In genomic region chr7:45025473-45025872, GRCh38 we compare ENCODE assay signal across 8 cellular contexts. TPM values are rescaled to one million over a fixed set of nuclear protein-coding genes. Genes with fewer than 3 reads are reported as not detected.
DNase-seq lines count a peak whose midpoint lies in the region; ATAC-seq and TF ChIP-seq lines count a peak whose summit lies in the region.
"Not testable (repeated sequence)": the region's sequence is repeated elsewhere in the genome, so short reads cannot be mapped to it uniquely, and the experiment has no call there.

No MANE protein-coding gene starts in this region.

- not testable (repeated sequence) for ATAC-seq in CD8-positive, alpha-beta T cell; activated CD8-positive, alpha-beta memory T cell treated with anti-CD3 and anti-CD28 coated beads, Interleukin-2, amount 10 ng/mL, durations not matched to agents 7 days and 5 days; activated naive CD4-positive, alpha-beta T cell treated with anti-CD3 and anti-CD28 coated beads, Interleukin-2, amount 50 U/mL, for 72 hours; effector memory CD8-positive, alpha-beta T cell (replicated peaks); naive thymus-derived CD4-positive, alpha-beta T cell; stimulated activated naive B cell treated with anti-CD40 and anti-IgM and Interleukin-4, amounts not matched to agents 10 μg/mL and 1 μg/mL and 100 μg/mL, for 72 hours (replicated peaks)

- H3K4me3 Mint-ChIP-seq in CD8-positive, alpha-beta T cell = not testable (repeated sequence)
- peak overlapping the region; percentile 70 for H3K4me3 Mint-ChIP-seq in T-helper 1 cell treated with Interleukin-12 subunit alpha and Interleukin-12 subunit beta and Interleukin-4 antibody, amounts not matched to agents 30 μg/mL and 1 μg/mL, for 36 hours
- H3K4me3 Mint-ChIP-seq in activated CD8-positive, alpha-beta memory T cell treated with anti-CD3 and anti-CD28 coated beads, Interleukin-2, amount 10 ng/mL, durations not matched to agents 7 days and 5 days = peak overlapping the region; percentile 10
- peak overlapping the region; percentile 63 to 65 for H3K4me3 Mint-ChIP-seq in effector memory CD8-positive, alpha-beta T cell
- peak overlapping the region in 9 of 10 donors; percentile 20 to 79 (median 63) for H3K4me3 Mint-ChIP-seq in naive thymus-derived CD4-positive, alpha-beta T cell
- H3K4me3 Mint-ChIP-seq in stimulated activated naive B cell treated with anti-CD40 and anti-IgM and Interleukin-4, amounts not matched to agents 10 μg/mL and 1 μg/mL and 100 μg/mL, for 72 hours = peak overlapping the region; percentile 66 to 70

- peaks cover 41% of the 10 kb centered on the region for H3K4me1 ChIP-seq in CD8-positive, alpha-beta T cell (ENCODE audit: insufficient read depth, low read length)
- peaks cover 47% of the 10 kb centered on the region for H3K4me1 ChIP-seq in Karpas-422 (ENCODE audit: low read length)
- H3K4me1 ChIP-seq in naive thymus-derived CD4-positive, alpha-beta T cell (ENCODE audit: control insufficient read depth in 2 of 2, insufficient read depth in 2 of 2, low read length in 2 of 2) = peaks cover 27 to 51% of the 10 kb centered on the region in 2 donors

- H3K27ac Mint-ChIP-seq in CD8-positive, alpha-beta T cell = peak overlapping the region; percentile 85
- H3K27ac Mint-ChIP-seq in T-helper 1 cell treated with Interleukin-12 subunit alpha and Interleukin-12 subunit beta and Interleukin-4 antibody, amounts not matched to agents 30 μg/mL and 1 μg/mL, for 36 hours = peak overlapping the region; percentile 77
- peak overlapping the region; percentile 76 for H3K27ac Mint-ChIP-seq in activated CD8-positive, alpha-beta memory T cell treated with anti-CD3 and anti-CD28 coated beads, Interleukin-2, amount 10 ng/mL, durations not matched to agents 7 days and 5 days
- H3K27ac Mint-ChIP-seq in activated naive CD4-positive, alpha-beta T cell treated with anti-CD3 and anti-CD28 coated beads, Interleukin-2, amount 50 U/mL, for 72 hours = peak overlapping the region; percentile 12 to 68
- peak overlapping the region; percentile 81 for H3K27ac Mint-ChIP-seq in effector memory CD8-positive, alpha-beta T cell
- peak overlapping the region; percentile 78 to 96 (median 91) for H3K27ac Mint-ChIP-seq in naive thymus-derived CD4-positive, alpha-beta T cell
- peak overlapping the region; percentile 93 for H3K27ac Mint-ChIP-seq in stimulated activated naive B cell treated with anti-CD40 and anti-IgM and Interleukin-4, amounts not matched to agents 10 μg/mL and 1 μg/mL and 100 μg/mL, for 72 hours

- not testable (repeated sequence) for H3K9ac ChIP-seq in Karpas-422 (ENCODE audit: low read length)

- H4K20me1 ChIP-seq in Karpas-422 (ENCODE audit: insufficient read depth, low read depth, low read length) = not testable (repeated sequence)

- H3K4me1 Mint-ChIP-seq in CD8-positive, alpha-beta T cell (ENCODE audit: low read depth) = peaks cover 67% of the 10 kb centered on the region
- peaks cover 62% of the 10 kb centered on the region for H3K4me1 Mint-ChIP-seq in T-helper 1 cell treated with Interleukin-12 subunit alpha and Interleukin-12 subunit beta and Interleukin-4 antibody, amounts not matched to agents 30 μg/mL and 1 μg/mL, for 36 hours (ENCODE audit: low read depth)
- peaks cover 77% of the 10 kb centered on the region for H3K4me1 Mint-ChIP-seq in activated CD8-positive, alpha-beta memory T cell treated with anti-CD3 and anti-CD28 coated beads, Interleukin-2, amount 10 ng/mL, durations not matched to agents 7 days and 5 days
- H3K4me1 Mint-ChIP-seq in effector memory CD8-positive, alpha-beta T cell (ENCODE audit: low read depth in 2 of 2) = peaks cover 41 to 60% of the 10 kb centered on the region in 2 donors
- peaks cover 49 to 77% (median 70%) of the 10 kb centered on the region in 7 donors for H3K4me1 Mint-ChIP-seq in naive thymus-derived CD4-positive, alpha-beta T cell
- H3K4me1 Mint-ChIP-seq in stimulated activated naive B cell treated with anti-CD40 and anti-IgM and Interleukin-4, amounts not matched to agents 10 μg/mL and 1 μg/mL and 100 μg/mL, for 72 hours = peaks cover 55 to 92% of the 10 kb centered on the region in 2 donors

- H3K36me3 ChIP-seq in CD8-positive, alpha-beta T cell (ENCODE audit: insufficient read depth, low read length) = not testable (repeated sequence)
- H3K36me3 ChIP-seq in Karpas-422 (ENCODE audit: insufficient read depth, low read length) = peaks cover 31% of the 10 kb centered on the region
- peaks cover 0 to 10% (median 0%) of the 10 kb centered on the region in 3 experiments for H3K36me3 ChIP-seq in naive thymus-derived CD4-positive, alpha-beta T cell (ENCODE audit: control insufficient read depth in 2 of 3, insufficient read depth in 3 of 3, low read length in 3 of 3)

- intact Hi-C loops in CD8-positive, alpha-beta T cell (cut with DNase I, micrococcal nuclease) = loop anchor here in 1 of 2 experiments (5.0 kb wide), 1 partner anchor 42 kb away; no protein-coding TSS in a partner anchor
- intact Hi-C loops in naive thymus-derived CD4-positive, alpha-beta T cell (cut with micrococcal nuclease) = loop anchor here in 1 of 2 donors (5.0 kb wide), 2 partner anchors 37 to 112 kb away; no protein-coding TSS in a partner anchor

- not testable (repeated sequence) for H3K9me3 ChIP-seq in CD8-positive, alpha-beta T cell (ENCODE audit: low read length); Karpas-422 (ENCODE audit: low read length); naive thymus-derived CD4-positive, alpha-beta T cell (ENCODE audit: control insufficient read depth in 2 of 3, low read length in 3 of 3)

- H3K4me3 ChIP-seq in CD8-positive, alpha-beta T cell (ENCODE audit: low read depth, low read length); Karpas-422 (ENCODE audit: low read length); naive thymus-derived CD4-positive, alpha-beta T cell (ENCODE audit: low read length): not testable (repeated sequence)

- CTCF ChIA-PET in CD8-positive, alpha-beta T cell (lab: Charles Lee) = interaction anchor here (0.6 to 4.6 kb wide), 6 partner anchors 9 to 169 kb away, joined by 3 to 55 read pairs (median 3); no protein-coding TSS in a partner anchor
- CTCF ChIA-PET in activated CD8-positive, alpha-beta memory T cell treated with anti-CD3 and anti-CD28 coated beads, Interleukin-2, amount 10 ng/mL, durations not matched to agents 7 days and 5 days (lab: Charles Lee) = interaction anchor here (1.1 to 4.8 kb wide), 4 partner anchors 26 to 51 kb away, joined by 3 to 27 read pairs (median 3); no protein-coding TSS in a partner anchor
- CTCF ChIA-PET in naive thymus-derived CD4-positive, alpha-beta T cell (lab: Charles Lee) = interaction anchor here (1.1 to 3.3 kb wide), 4 partner anchors 24 to 53 kb away, joined by 3 to 17 read pairs (median 4); no protein-coding TSS in a partner anchor

- POLR2A ChIA-PET in CD8-positive, alpha-beta T cell (lab: Charles Lee) = interaction anchor here (0.6 to 5.0 kb wide), 5 partner anchors 10 to 66 kb away, joined by 3 to 111 read pairs (median 6); partner anchors contain the start of genes CCM2 and MYO1G
- POLR2A ChIA-PET in naive thymus-derived CD4-positive, alpha-beta T cell (lab: Charles Lee) = interaction anchor here (0.7 to 13.7 kb wide), 9 partner anchors 13 to 452 kb away, joined by 3 to 348 read pairs (median 3); partner anchors contain the start of genes CCM2, DDX56 and MYO1G

- H3K27ac ChIP-seq in CD8-positive, alpha-beta T cell (ENCODE audit: low read depth, low read length); naive thymus-derived CD4-positive, alpha-beta T cell (ENCODE audit: low read depth, low read length): not testable (repeated sequence)
- peak overlapping the region; percentile 82 for H3K27ac ChIP-seq in Karpas-422 (ENCODE audit: low read length)

- peaks cover 89% of the 10 kb centered on the region for H3K79me2 ChIP-seq in Karpas-422 (ENCODE audit: low read length)

- H2AFZ ChIP-seq in Karpas-422 (ENCODE audit: low read length) = not testable (repeated sequence)

- peak overlapping the region; percentile 58 for H3K4me2 ChIP-seq in Karpas-422 (ENCODE audit: low read depth, low read length, poor library complexity, severe bottlenecking)

- not testable (repeated sequence) for H3K27me3 Mint-ChIP-seq in CD8-positive, alpha-beta T cell (ENCODE audit: low read depth); T-helper 1 cell treated with Interleukin-12 subunit alpha and Interleukin-12 subunit beta and Interleukin-4 antibody, amounts not matched to agents 30 μg/mL and 1 μg/mL, for 36 hours (ENCODE audit: low read depth); activated CD8-positive, alpha-beta memory T cell treated with anti-CD3 and anti-CD28 coated beads, Interleukin-2, amount 10 ng/mL, durations not matched to agents 7 days and 5 days; effector memory CD8-positive, alpha-beta T cell; naive thymus-derived CD4-positive, alpha-beta T cell; stimulated activated naive B cell treated with anti-CD40 and anti-IgM and Interleukin-4, amounts not matched to agents 10 μg/mL and 1 μg/mL and 100 μg/mL, for 72 hours

- not testable (repeated sequence) for H3K27me3 ChIP-seq in CD8-positive, alpha-beta T cell (ENCODE audit: insufficient read depth, low read length); Karpas-422 (ENCODE audit: low read length); naive thymus-derived CD4-positive, alpha-beta T cell (ENCODE audit: control insufficient read depth in 2 of 2, insufficient read depth in 2 of 2, low read length in 2 of 2)

- TF ChIP-seq CTCF in CD8-positive, alpha-beta T cell (IDR thresholded peaks at IDR 0.05) = not testable (repeated sequence)

- H3K36me3 Mint-ChIP-seq in CD8-positive, alpha-beta T cell = peaks cover 39% of the 10 kb centered on the region
- H3K36me3 Mint-ChIP-seq in T-helper 1 cell treated with Interleukin-12 subunit alpha and Interleukin-12 subunit beta and Interleukin-4 antibody, amounts not matched to agents 30 μg/mL and 1 μg/mL, for 36 hours (ENCODE audit: low read depth) = peaks cover 51% of the 10 kb centered on the region
- peaks cover 54% of the 10 kb centered on the region for H3K36me3 Mint-ChIP-seq in activated CD8-positive, alpha-beta memory T cell treated with anti-CD3 and anti-CD28 coated beads, Interleukin-2, amount 10 ng/mL, durations not matched to agents 7 days and 5 days
- H3K36me3 Mint-ChIP-seq in activated naive CD4-positive, alpha-beta T cell treated with anti-CD3 and anti-CD28 coated beads, Interleukin-2, amount 50 U/mL, for 72 hours = peaks cover 24 to 62% of the 10 kb centered on the region in 2 donors
- peaks cover 29% of the 10 kb centered on the region for H3K36me3 Mint-ChIP-seq in effector memory CD8-positive, alpha-beta T cell (ENCODE audit: insufficient read depth)
- peaks cover 5 to 51% (median 29%) of the 10 kb centered on the region in 5 donors for H3K36me3 Mint-ChIP-seq in naive thymus-derived CD4-positive, alpha-beta T cell
- H3K36me3 Mint-ChIP-seq in stimulated activated naive B cell treated with anti-CD40 and anti-IgM and Interleukin-4, amounts not matched to agents 10 μg/mL and 1 μg/mL and 100 μg/mL, for 72 hours = peaks cover 59 to 72% of the 10 kb centered on the region in 2 donors

- not testable (repeated sequence) for H3K9me2 ChIP-seq in Karpas-422 (replicated peaks; ENCODE audit: insufficient read depth, low read length)

- H3K9me3 Mint-ChIP-seq in CD8-positive, alpha-beta T cell; T-helper 1 cell treated with Interleukin-12 subunit alpha and Interleukin-12 subunit beta and Interleukin-4 antibody, amounts not matched to agents 30 μg/mL and 1 μg/mL, for 36 hours; activated CD8-positive, alpha-beta memory T cell treated with anti-CD3 and anti-CD28 coated beads, Interleukin-2, amount 10 ng/mL, durations not matched to agents 7 days and 5 days (ENCODE audit: low read depth); activated naive CD4-positive, alpha-beta T cell treated with anti-CD3 and anti-CD28 coated beads, Interleukin-2, amount 50 U/mL, for 72 hours; effector memory CD8-positive, alpha-beta T cell; naive thymus-derived CD4-positive, alpha-beta T cell; stimulated activated naive B cell treated with anti-CD40 and anti-IgM and Interleukin-4, amounts not matched to agents 10 μg/mL and 1 μg/mL and 100 μg/mL, for 72 hours: not testable (repeated sequence)

- not testable (repeated sequence) for DNase-seq in CD8-positive, alpha-beta T cell; Karpas-422; activated CD8-positive, alpha-beta memory T cell treated with anti-CD3 and anti-CD28 coated beads, Interleukin-2, amount 10 ng/mL, durations not matched to agents 7 days and 5 days; activated naive CD4-positive, alpha-beta T cell treated with anti-CD3 and anti-CD28 coated beads, Interleukin-2, amount 50 U/mL, for 72 hours (ENCODE audit: low spot score in 2 of 2); effector memory CD8-positive, alpha-beta T cell; naive thymus-derived CD4-positive, alpha-beta T cell; stimulated activated naive B cell treated with anti-CD40 and anti-IgM and Interleukin-4, amounts not matched to agents 10 μg/mL and 1 μg/mL and 100 μg/mL, for 72 hours

RNA-seq across cellular contexts. Expression of gene CCM2, which starts 25.5 kb away (rescaled TPM):
- 10 to 100 TPM; 42.8 to 44.6 TPM for total RNA-seq in CD8-positive, alpha-beta T cell
- 42.5 and 78.8 TPM in 2 replicates for total RNA-seq in Karpas-422 (2014; rRNA removed; shearing (Covaris generic); ENCODE audit: low replicate concordance)
- total RNA-seq in activated CD8-positive, alpha-beta memory T cell treated with anti-CD3 and anti-CD28 coated beads, Interleukin-2, amount 10 ng/mL, durations not matched to agents 7 days and 5 days = 100 to 1,000 TPM in 1 of 2 experiments, 10 to 100 TPM in 1; 87.5 to 113 TPM
- 100 to 1,000 TPM in 1 of 2 donors, 10 to 100 TPM in 1; 79.2 to 130 TPM for total RNA-seq in activated naive CD4-positive, alpha-beta T cell treated with anti-CD3 and anti-CD28 coated beads, Interleukin-2, amount 50 U/mL, for 72 hours
- 100 to 1,000 TPM in 3 of 5 experiments, 10 to 100 TPM in 2; 80.4 to 200 (median 119) TPM for total RNA-seq in naive thymus-derived CD4-positive, alpha-beta T cell
- 100 to 1,000 TPM in 1 of 2 donors, 10 to 100 TPM in 1; 75.9 to 123 TPM for polyA plus RNA-seq in naive thymus-derived CD4-positive, alpha-beta T cell

RNA-seq across cellular contexts. Expression of gene MYO1G, which starts 46.7 kb away (rescaled TPM):
- total RNA-seq in CD8-positive, alpha-beta T cell = 100 to 1,000 TPM; 142 to 143 TPM
- total RNA-seq in Karpas-422 (2014; rRNA removed; shearing (Covaris generic); ENCODE audit: low replicate concordance) = 62.4 and 130 TPM in 2 replicates
- total RNA-seq in activated CD8-positive, alpha-beta memory T cell treated with anti-CD3 and anti-CD28 coated beads, Interleukin-2, amount 10 ng/mL, durations not matched to agents 7 days and 5 days = 100 to 1,000 TPM; 502 to 567 TPM
- 100 to 1,000 TPM; 361 to 532 TPM for total RNA-seq in activated naive CD4-positive, alpha-beta T cell treated with anti-CD3 and anti-CD28 coated beads, Interleukin-2, amount 50 U/mL, for 72 hours
- total RNA-seq in naive thymus-derived CD4-positive, alpha-beta T cell = 100 to 1,000 TPM in 3 of 5 experiments, 10 to 100 TPM in 2; 29.2 to 385 (median 107) TPM
- 10 to 100 TPM; 51.1 to 76.0 TPM for polyA plus RNA-seq in naive thymus-derived CD4-positive, alpha-beta T cell

Comparison
In these comparisons a context has a peak if more than half of its experiments do, and no peak if none do; other contexts are left out.
1. H3K27ac Mint-ChIP-seq: peak in every context shown above with its lines; median percentile 93 in stimulated activated naive B cell treated with anti-CD40 and anti-IgM and Interleukin-4, amounts not matched to agents 10 μg/mL and 1 μg/mL and 100 μg/mL, for 72 hours; 91 in naive thymus-derived CD4-positive, alpha-beta T cell; 85 in CD8-positive, alpha-beta T cell; 81 in effector memory CD8-positive, alpha-beta T cell; 77 in T-helper 1 cell treated with Interleukin-12 subunit alpha and Interleukin-12 subunit beta and Interleukin-4 antibody, amounts not matched to agents 30 μg/mL and 1 μg/mL, for 36 hours; 76 in activated CD8-positive, alpha-beta memory T cell treated with anti-CD3 and anti-CD28 coated beads, Interleukin-2, amount 10 ng/mL, durations not matched to agents 7 days and 5 days; 40 in activated naive CD4-positive, alpha-beta T cell treated with anti-CD3 and anti-CD28 coated beads, Interleukin-2, amount 50 U/mL, for 72 hours.